8 cellular contexts compared by ENCODE assay signal in genomic region chr17:64990949-64991348, GRCh38.
DNase-seq lines count a peak whose midpoint lies in the region; ATAC-seq and TF ChIP-seq lines count a peak whose summit lies in the region.
"Not testable (repeated sequence)": the region's sequence is repeated elsewhere in the genome, so short reads cannot be mapped to it uniquely, and the experiment has no call there.

No MANE protein-coding gene starts in this region.

- not testable (repeated sequence) for H3K9ac ChIP-seq in GM23248; mammary epithelial cell (ENCODE audit: insufficient read depth, low read length)

- ATAC-seq in gastrocnemius medialis: peak; percentile 76 to 78

- POLR2A ChIA-PET in AG04450 (lab: Yijun Ruan, JAX): not testable (repeated sequence)

- not testable (repeated sequence) for TF ChIP-seq CTCF in AG04450 (IDR thresholded peaks at IDR 0.05; ENCODE audit: low read depth, low read length); NB4 (IDR thresholded peaks at IDR 0.05; ENCODE audit: low read depth, low read length); mammary epithelial cell (conservative IDR thresholded peaks at IDR 0.05 in 1 of 2, IDR thresholded peaks at IDR 0.05 in 1 of 2; ENCODE audit: extremely low read depth in 1 of 2, insufficient read depth in 1 of 2, low read depth in 1 of 2, low read length in 2 of 2); foreskin fibroblast (IDR thresholded peaks at IDR 0.05; ENCODE audit: low read depth, low read length); lower leg skin (IDR thresholded peaks at IDR 0.05); gastrocnemius medialis (IDR thresholded peaks at IDR 0.05 in 4 of 5, conservative IDR thresholded peaks at IDR 0.05 in 1 of 5)

- H3K4me1 ChIP-seq in GM23248 (ENCODE audit: insufficient read depth) (peaks cover 23% of the 10 kb centered on the region), mammary epithelial cell (ENCODE audit: insufficient read depth, low read length) (peaks cover 31% of the 10 kb centered on the region), gastrocnemius medialis (peaks cover 30 to 46% of the 10 kb centered on the region in 2 donors)

- not testable (repeated sequence) for H2AFZ ChIP-seq in GM23248; mammary epithelial cell (ENCODE audit: low read depth, low read length)

- peak; percentile 26 for DNase-seq in AG04450 (ENCODE audit: low read depth, low spot score)
- peak; percentile 89 for DNase-seq in GM23248
- peak; percentile 57 for DNase-seq in NB4 (ENCODE audit: low read depth)
- peak; percentile 45 for DNase-seq in SKM-1 (lab: John Stamatoyannopoulos, UW; ENCODE audit: unreplicated experiment)
- peak; percentile 84 for DNase-seq in mammary epithelial cell
- peak; percentile 68 to 85 for DNase-seq in foreskin fibroblast
- peak; percentile 56 to 77 for DNase-seq in lower leg skin (ENCODE audit: low spot score in 2 of 2)
- peak; percentile 78 to 80 for DNase-seq in gastrocnemius medialis

- H3K36me3 ChIP-seq in GM23248 (ENCODE audit: low read depth); mammary epithelial cell (ENCODE audit: insufficient read depth, low read length); gastrocnemius medialis: not testable (repeated sequence)

- CTCF ChIA-PET in AG04450 (lab: Charles Lee): interaction anchor here (0.6 kb wide), 1 partner anchor 209 kb away, joined by 4 read pairs; no protein-coding TSS in a partner anchor
- CTCF ChIA-PET in mammary epithelial cell (lab: Charles Lee; ENCODE audit: low non-redundant PET): not testable (repeated sequence)

- in situ Hi-C loops in GM23248 (cut with MboI): not testable (repeated sequence)
- in situ Hi-C loops in mammary epithelial cell (cut with MboI; ENCODE audit: low sequenced_read_pairs in 2 of 2): loop anchor here in 1 of 2 donors (25.0 kb wide), 1 partner anchor 121 kb away; no protein-coding TSS in a partner anchor
- in situ Hi-C loops in gastrocnemius medialis (cut with MboI; ENCODE audit: low sequenced_read_pairs in 4 of 4): loop anchor here in 2 of 4 donors (25.0 kb wide), 1 partner anchor 571 kb away; the partner anchor contains the start of gene AXIN2 (in 2 of the 2)

- not testable (repeated sequence) for H3K79me2 ChIP-seq in GM23248 (ENCODE audit: insufficient read depth); mammary epithelial cell (ENCODE audit: insufficient read depth, low read length)

- H3K9me2 ChIP-seq in GM23248 (ENCODE audit: insufficient read depth): not testable (repeated sequence)

- not testable (repeated sequence) for H3K4me3 ChIP-seq in AG04450 (ENCODE audit: low read depth, low read length); GM23248; NB4 (ENCODE audit: low read depth, low read length); mammary epithelial cell (replicated peaks in 1 of 3; ENCODE audit: insufficient read depth in 1 of 3, low read depth in 2 of 3, low read length in 3 of 3); foreskin fibroblast (ENCODE audit: low read depth in 1 of 2, low read length in 2 of 2); lower leg skin (ENCODE audit: low read depth, poor library complexity, severe bottlenecking); gastrocnemius medialis

- not testable (repeated sequence) for BruUV-seq in mammary epithelial cell (replicated peaks; lab: Mats Ljungman, UMichigan)

- not testable (repeated sequence) for TF ChIP-seq POLR2A in NB4 (IDR thresholded peaks at IDR 0.05; ENCODE audit: extremely low read depth, insufficient read length); lower leg skin (IDR thresholded peaks at IDR 0.05)
- peak; percentile 41 to 67 for TF ChIP-seq POLR2A in gastrocnemius medialis (IDR thresholded peaks at IDR 0.05)

- 0% methylated on average over 1 of the region's 1 CpG for WGBS in GM23248 (ENCODE audit: low coverage in 1 of 2, low lambda C conversion rate in 2 of 2, missing lambda C conversion rate in 2 of 2), 2 experiments
- 0% methylated on average over 1 of the region's 1 CpG for WGBS in mammary epithelial cell (ENCODE audit: low coverage, missing lambda C conversion rate)
- WGBS in lower leg skin, 2 donors: 8 to 42% methylated on average over 1 of the region's 1 CpG

- not testable (repeated sequence) for H4K20me1 ChIP-seq in GM23248 (ENCODE audit: insufficient read depth); mammary epithelial cell (ENCODE audit: insufficient read depth, low read length)

- H3K9me3 ChIP-seq in AG04450 (ENCODE audit: control insufficient read depth, insufficient read depth, low read length); GM23248 (ENCODE audit: low read depth); mammary epithelial cell (replicated peaks; ENCODE audit: insufficient read depth, low read length); gastrocnemius medialis: not testable (repeated sequence)

- peaks cover 14% of the 10 kb centered on the region; the same call in 1 of the 2 replicates for H3F3A ChIP-seq in GM23248 (ENCODE audit: insufficient read depth)

- H3K27me3 ChIP-seq in AG04450 (ENCODE audit: control insufficient read depth, insufficient read depth, low read length); GM23248 (replicated peaks; ENCODE audit: insufficient read depth); mammary epithelial cell (ENCODE audit: insufficient read depth, low read length); gastrocnemius medialis: not testable (repeated sequence)

- H3K27ac ChIP-seq in AG04450 (ENCODE audit: low read depth, low read length); mammary epithelial cell (ENCODE audit: insufficient read depth, low read depth, low read length): not testable (repeated sequence)
- H3K27ac ChIP-seq in GM23248: peak overlapping the region; percentile 20; the same call in 1 of the 2 replicates
- H3K27ac ChIP-seq in gastrocnemius medialis: peak overlapping the region; percentile 86 to 98 (median 92)

- intact Hi-C loops in mammary epithelial cell (cut with micrococcal nuclease); lower leg skin (cut with DNase I; ENCODE audit: low total_unique reads); gastrocnemius medialis (cut with DNase I; ENCODE audit: low total_unique reads): not testable (repeated sequence)

- H3K4me2 ChIP-seq in GM23248 (ENCODE audit: unreplicated experiment): peak overlapping the region; percentile 25
- not testable (repeated sequence) for H3K4me2 ChIP-seq in mammary epithelial cell (ENCODE audit: insufficient read depth, low read depth, low read length)

- dilution Hi-C loops in mammary epithelial cell (cut with HindIII; ENCODE audit: low sequenced_read_pairs): not testable (repeated sequence)

Comparison
In these comparisons a context has a peak if more than half of its experiments do, and no peak if none do; other contexts are left out.
1. DNase-seq: peak in every context shown above with its lines; median percentile 89 in GM23248; 84 in mammary epithelial cell; 79 in gastrocnemius medialis; 76 in foreskin fibroblast; 66 in lower leg skin; 57 in NB4; 45 in SKM-1; 26 in AG04450.